In the genomic region with DNA sequence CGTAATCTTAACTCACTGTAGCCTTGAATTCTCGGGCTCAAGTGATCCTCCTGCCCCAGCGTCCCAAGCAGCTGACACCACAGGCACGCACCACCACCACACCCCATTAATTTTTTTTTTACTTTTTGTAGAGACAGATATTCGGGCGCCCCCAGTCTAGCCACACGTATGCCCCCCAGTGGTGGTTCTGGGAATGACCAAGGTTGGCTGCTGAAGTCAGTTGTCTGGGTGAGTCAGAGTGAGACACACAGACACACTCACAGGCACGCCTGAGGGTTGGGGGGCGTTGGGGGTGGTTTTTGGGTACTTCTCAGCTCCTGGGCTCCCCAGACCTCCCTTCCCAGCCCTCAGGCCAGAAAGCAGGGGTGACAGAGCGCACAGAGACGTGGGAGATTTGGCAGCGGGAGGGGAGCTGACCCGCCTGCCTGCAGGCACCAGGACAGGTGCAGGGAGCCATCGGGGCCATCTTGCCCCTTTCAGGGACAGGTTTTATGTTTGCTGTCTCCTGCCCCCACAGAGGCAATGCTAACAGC, we compare ENCODE assay signal across 1 cellular context.
TF ChIP-seq lines count a peak whose summit lies in the region.

No MANE protein-coding gene starts in this region.

TF ChIP-seq in K562, 482 proteins besides CTCF, POLR2A, EP300 and RAD21 (continued from another document and continues in another):
- TF ChIP-seq, protein P1, sequence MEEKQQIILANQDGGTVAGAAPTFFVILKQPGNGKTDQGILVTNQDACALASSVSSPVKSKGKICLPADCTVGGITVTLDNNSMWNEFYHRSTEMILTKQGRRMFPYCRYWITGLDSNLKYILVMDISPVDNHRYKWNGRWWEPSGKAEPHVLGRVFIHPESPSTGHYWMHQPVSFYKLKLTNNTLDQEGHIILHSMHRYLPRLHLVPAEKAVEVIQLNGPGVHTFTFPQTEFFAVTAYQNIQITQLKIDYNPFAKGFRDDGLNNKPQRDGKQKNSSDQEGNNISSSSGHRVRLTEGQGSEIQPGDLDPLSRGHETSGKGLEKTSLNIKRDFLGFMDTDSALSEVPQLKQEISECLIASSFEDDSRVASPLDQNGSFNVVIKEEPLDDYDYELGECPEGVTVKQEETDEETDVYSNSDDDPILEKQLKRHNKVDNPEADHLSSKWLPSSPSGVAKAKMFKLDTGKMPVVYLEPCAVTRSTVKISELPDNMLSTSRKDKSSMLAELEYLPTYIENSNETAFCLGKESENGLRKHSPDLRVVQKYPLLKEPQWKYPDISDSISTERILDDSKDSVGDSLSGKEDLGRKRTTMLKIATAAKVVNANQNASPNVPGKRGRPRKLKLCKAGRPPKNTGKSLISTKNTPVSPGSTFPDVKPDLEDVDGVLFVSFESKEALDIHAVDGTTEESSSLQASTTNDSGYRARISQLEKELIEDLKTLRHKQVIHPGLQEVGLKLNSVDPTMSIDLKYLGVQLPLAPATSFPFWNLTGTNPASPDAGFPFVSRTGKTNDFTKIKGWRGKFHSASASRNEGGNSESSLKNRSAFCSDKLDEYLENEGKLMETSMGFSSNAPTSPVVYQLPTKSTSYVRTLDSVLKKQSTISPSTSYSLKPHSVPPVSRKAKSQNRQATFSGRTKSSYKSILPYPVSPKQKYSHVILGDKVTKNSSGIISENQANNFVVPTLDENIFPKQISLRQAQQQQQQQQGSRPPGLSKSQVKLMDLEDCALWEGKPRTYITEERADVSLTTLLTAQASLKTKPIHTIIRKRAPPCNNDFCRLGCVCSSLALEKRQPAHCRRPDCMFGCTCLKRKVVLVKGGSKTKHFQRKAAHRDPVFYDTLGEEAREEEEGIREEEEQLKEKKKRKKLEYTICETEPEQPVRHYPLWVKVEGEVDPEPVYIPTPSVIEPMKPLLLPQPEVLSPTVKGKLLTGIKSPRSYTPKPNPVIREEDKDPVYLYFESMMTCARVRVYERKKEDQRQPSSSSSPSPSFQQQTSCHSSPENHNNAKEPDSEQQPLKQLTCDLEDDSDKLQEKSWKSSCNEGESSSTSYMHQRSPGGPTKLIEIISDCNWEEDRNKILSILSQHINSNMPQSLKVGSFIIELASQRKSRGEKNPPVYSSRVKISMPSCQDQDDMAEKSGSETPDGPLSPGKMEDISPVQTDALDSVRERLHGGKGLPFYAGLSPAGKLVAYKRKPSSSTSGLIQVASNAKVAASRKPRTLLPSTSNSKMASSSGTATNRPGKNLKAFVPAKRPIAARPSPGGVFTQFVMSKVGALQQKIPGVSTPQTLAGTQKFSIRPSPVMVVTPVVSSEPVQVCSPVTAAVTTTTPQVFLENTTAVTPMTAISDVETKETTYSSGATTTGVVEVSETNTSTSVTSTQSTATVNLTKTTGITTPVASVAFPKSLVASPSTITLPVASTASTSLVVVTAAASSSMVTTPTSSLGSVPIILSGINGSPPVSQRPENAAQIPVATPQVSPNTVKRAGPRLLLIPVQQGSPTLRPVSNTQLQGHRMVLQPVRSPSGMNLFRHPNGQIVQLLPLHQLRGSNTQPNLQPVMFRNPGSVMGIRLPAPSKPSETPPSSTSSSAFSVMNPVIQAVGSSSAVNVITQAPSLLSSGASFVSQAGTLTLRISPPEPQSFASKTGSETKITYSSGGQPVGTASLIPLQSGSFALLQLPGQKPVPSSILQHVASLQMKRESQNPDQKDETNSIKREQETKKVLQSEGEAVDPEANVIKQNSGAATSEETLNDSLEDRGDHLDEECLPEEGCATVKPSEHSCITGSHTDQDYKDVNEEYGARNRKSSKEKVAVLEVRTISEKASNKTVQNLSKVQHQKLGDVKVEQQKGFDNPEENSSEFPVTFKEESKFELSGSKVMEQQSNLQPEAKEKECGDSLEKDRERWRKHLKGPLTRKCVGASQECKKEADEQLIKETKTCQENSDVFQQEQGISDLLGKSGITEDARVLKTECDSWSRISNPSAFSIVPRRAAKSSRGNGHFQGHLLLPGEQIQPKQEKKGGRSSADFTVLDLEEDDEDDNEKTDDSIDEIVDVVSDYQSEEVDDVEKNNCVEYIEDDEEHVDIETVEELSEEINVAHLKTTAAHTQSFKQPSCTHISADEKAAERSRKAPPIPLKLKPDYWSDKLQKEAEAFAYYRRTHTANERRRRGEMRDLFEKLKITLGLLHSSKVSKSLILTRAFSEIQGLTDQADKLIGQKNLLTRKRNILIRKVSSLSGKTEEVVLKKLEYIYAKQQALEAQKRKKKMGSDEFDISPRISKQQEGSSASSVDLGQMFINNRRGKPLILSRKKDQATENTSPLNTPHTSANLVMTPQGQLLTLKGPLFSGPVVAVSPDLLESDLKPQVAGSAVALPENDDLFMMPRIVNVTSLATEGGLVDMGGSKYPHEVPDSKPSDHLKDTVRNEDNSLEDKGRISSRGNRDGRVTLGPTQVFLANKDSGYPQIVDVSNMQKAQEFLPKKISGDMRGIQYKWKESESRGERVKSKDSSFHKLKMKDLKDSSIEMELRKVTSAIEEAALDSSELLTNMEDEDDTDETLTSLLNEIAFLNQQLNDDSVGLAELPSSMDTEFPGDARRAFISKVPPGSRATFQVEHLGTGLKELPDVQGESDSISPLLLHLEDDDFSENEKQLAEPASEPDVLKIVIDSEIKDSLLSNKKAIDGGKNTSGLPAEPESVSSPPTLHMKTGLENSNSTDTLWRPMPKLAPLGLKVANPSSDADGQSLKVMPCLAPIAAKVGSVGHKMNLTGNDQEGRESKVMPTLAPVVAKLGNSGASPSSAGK (IDR thresholded peaks at IDR 0.05), result no peak
- TF ChIP-seq ARID1B (IDR thresholded peaks at IDR 0.05), result 0 out of 2 replicates have a peak, but pooled peaks have one; percentile 31
- no peak for TF ChIP-seq BACH1 (tag; IDR thresholded peaks at IDR 0.05)
- TF ChIP-seq HEY1 (CRISPR knock-in tag; IDR thresholded peaks at IDR 0.05; ENCODE audit: borderline replicate concordance), result no peak
- TF ChIP-seq, protein P2, sequence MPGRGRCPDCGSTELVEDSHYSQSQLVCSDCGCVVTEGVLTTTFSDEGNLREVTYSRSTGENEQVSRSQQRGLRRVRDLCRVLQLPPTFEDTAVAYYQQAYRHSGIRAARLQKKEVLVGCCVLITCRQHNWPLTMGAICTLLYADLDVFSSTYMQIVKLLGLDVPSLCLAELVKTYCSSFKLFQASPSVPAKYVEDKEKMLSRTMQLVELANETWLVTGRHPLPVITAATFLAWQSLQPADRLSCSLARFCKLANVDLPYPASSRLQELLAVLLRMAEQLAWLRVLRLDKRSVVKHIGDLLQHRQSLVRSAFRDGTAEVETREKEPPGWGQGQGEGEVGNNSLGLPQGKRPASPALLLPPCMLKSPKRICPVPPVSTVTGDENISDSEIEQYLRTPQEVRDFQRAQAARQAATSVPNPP (IDR thresholded peaks at IDR 0.05; ENCODE audit: borderline replicate concordance, insufficient read depth, insufficient read length), result no peak
- no peak for TF ChIP-seq KLF6 (CRISPR knock-in tag; IDR thresholded peaks at IDR 0.05; ENCODE audit: borderline replicate concordance)
- no peak for TF ChIP-seq ZNF408 (CRISPR knock-in tag; IDR thresholded peaks at IDR 0.05; ENCODE audit: low read depth)
- no peak for TF ChIP-seq LEF1 (IDR thresholded peaks at IDR 0.05)
- no peak for TF ChIP-seq GABPB2 (CRISPR knock-in tag; conservative IDR thresholded peaks at IDR 0.05)
- no peak for TF ChIP-seq ZNF589 (CRISPR knock-in tag; IDR thresholded peaks at IDR 0.05; ENCODE audit: low read depth)
- no peak for TF ChIP-seq ZNF583 (CRISPR knock-in tag; IDR thresholded peaks at IDR 0.05)
- TF ChIP-seq, protein P3, sequence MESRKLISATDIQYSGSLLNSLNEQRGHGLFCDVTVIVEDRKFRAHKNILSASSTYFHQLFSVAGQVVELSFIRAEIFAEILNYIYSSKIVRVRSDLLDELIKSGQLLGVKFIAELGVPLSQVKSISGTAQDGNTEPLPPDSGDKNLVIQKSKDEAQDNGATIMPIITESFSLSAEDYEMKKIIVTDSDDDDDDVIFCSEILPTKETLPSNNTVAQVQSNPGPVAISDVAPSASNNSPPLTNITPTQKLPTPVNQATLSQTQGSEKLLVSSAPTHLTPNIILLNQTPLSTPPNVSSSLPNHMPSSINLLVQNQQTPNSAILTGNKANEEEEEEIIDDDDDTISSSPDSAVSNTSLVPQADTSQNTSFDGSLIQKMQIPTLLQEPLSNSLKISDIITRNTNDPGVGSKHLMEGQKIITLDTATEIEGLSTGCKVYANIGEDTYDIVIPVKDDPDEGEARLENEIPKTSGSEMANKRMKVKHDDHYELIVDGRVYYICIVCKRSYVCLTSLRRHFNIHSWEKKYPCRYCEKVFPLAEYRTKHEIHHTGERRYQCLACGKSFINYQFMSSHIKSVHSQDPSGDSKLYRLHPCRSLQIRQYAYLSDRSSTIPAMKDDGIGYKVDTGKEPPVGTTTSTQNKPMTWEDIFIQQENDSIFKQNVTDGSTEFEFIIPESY (CRISPR knock-in tag; IDR thresholded peaks at IDR 0.05), result peak; percentile 36; the same call in 1 of the 2 replicates
- peak; percentile 80 for TF ChIP-seq JUND (IDR thresholded peaks at IDR 0.05; ENCODE audit: borderline replicate concordance, low read depth, low read length)
- peak; percentile 64; the same call in 1 of the 3 replicates for TF ChIP-seq JUND (tag; IDR thresholded peaks at IDR 0.05; ENCODE audit: borderline replicate concordance, low read depth, low read length)
- TF ChIP-seq CBFA2T3 (IDR thresholded peaks at IDR 0.05), result no peak
- 0 out of 2 replicates have a peak, but pooled peaks have one; percentile 18 for TF ChIP-seq ZNF511 (CRISPR knock-in tag; IDR thresholded peaks at IDR 0.05)
- no peak for TF ChIP-seq RHOXF2B (CRISPR knock-in tag; conservative IDR thresholded peaks at IDR 0.05)
- TF ChIP-seq STAT6 (CRISPR knock-in tag; IDR thresholded peaks at IDR 0.05), result no peak
- no peak for TF ChIP-seq ZNF134 (CRISPR knock-in tag; conservative IDR thresholded peaks at IDR 0.05)
- no peak for TF ChIP-seq TSHZ1 (CRISPR knock-in tag; IDR thresholded peaks at IDR 0.05)
- TF ChIP-seq ZNF41 (CRISPR knock-in tag; conservative IDR thresholded peaks at IDR 0.05), result no peak
- no peak for TF ChIP-seq SNRNP70 (optimal IDR thresholded peaks at IDR 0.05; ENCODE audit: low read depth, low read length)
- TF ChIP-seq HNRNPL (IDR thresholded peaks at IDR 0.05; ENCODE audit: low read depth, low read length), result no peak
- no peak for TF ChIP-seq ZNF696 (CRISPR knock-in tag; conservative IDR thresholded peaks at IDR 0.05)
- no peak for TF ChIP-seq ZNF347 (CRISPR knock-in tag; IDR thresholded peaks at IDR 0.05; ENCODE audit: low read depth)
- TF ChIP-seq ZNF75A (CRISPR knock-in tag; IDR thresholded peaks at IDR 0.05), result no peak
- TF ChIP-seq ESRRA (IDR thresholded peaks at IDR 0.05; ENCODE audit: borderline replicate concordance, low read depth), result peak; percentile 20; the same call in 1 of the 2 replicates
- TF ChIP-seq CTBP1 (IDR thresholded peaks at IDR 0.05; ENCODE audit: borderline replicate concordance), result no peak; the same call in 1 of the 2 replicates
- TF ChIP-seq, protein P4, sequence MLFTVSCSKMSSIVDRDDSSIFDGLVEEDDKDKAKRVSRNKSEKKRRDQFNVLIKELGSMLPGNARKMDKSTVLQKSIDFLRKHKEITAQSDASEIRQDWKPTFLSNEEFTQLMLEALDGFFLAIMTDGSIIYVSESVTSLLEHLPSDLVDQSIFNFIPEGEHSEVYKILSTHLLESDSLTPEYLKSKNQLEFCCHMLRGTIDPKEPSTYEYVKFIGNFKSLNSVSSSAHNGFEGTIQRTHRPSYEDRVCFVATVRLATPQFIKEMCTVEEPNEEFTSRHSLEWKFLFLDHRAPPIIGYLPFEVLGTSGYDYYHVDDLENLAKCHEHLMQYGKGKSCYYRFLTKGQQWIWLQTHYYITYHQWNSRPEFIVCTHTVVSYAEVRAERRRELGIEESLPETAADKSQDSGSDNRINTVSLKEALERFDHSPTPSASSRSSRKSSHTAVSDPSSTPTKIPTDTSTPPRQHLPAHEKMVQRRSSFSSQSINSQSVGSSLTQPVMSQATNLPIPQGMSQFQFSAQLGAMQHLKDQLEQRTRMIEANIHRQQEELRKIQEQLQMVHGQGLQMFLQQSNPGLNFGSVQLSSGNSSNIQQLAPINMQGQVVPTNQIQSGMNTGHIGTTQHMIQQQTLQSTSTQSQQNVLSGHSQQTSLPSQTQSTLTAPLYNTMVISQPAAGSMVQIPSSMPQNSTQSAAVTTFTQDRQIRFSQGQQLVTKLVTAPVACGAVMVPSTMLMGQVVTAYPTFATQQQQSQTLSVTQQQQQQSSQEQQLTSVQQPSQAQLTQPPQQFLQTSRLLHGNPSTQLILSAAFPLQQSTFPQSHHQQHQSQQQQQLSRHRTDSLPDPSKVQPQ (CRISPR knock-in tag; IDR thresholded peaks at IDR 0.05; ENCODE audit: borderline replicate concordance), result no peak
